In the genomic region with DNA sequence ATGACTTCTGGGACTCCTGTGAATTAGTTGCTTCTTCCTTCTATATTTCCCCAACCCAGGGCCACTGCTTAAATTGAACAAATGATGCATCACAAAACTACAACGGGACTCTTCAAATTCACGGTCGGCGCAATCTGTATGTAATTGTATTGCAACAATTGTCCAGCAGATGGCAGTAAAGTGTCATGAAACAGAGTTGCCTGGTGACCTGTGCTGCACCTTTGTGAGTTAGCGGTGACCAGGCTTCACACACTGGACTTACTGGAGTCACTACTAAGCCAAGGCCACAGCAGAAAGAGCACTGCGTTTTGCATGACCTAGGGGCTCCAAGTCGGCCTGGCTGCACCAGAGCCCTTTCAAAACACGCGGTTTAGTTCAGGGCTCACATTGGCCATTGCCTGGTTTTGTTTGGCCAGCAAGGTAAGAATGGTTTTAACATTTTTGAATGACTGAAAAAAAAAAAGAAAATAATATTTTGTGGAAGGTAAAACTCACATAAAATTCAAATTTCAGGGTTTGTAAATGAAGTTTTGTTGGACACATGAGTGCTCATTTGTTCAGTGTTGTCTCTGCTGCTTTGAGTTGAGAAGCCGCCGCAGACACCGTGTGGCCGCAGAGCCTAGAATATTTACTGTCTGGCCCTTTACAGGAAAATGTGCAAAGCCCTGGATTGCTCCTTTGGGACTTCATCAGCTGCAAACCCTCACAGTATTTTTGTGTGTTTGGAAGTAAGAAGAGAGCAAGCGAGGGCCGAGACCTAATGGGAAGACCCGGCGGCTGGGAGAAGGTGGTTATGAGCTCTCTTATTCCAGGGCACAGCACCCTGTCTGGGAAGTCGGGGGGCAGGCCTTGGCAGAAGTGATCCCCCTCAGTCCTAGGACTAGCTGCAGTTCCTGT, we compare ENCODE assay signal across 8 cellular contexts. TPM values are rescaled to one million over a fixed set of nuclear protein-coding genes. Genes with fewer than 3 reads are reported as not detected.
A peak's percentile ranks its signal among the peaks of the same experiment; 100 is the strongest.
DNase-seq lines count a peak whose midpoint lies in the region; ATAC-seq, FAIRE-seq and TF ChIP-seq lines count a peak whose summit lies in the region.

No MANE protein-coding gene starts in this region.

- CTCF ChIA-PET in AG04449 (lab: Yijun Ruan, JAX): interaction anchor here (0.8 to 6.6 kb wide), 19 partner anchors 8 to 1197 kb away, joined by 3 to 106 read pairs (median 5); a partner anchor contains a TSS
- CTCF ChIA-PET in OCI-LY7 (lab: Charles Lee; ENCODE audit: unreplicated experiment): no interaction called here

- H3K79me2 ChIP-seq in OCI-LY7 (ENCODE audit: insufficient read depth, low read depth, low read length): no peaks in the 10 kb centered on the region

- no peaks in the 10 kb centered on the region for H3K36me3 Mint-ChIP-seq in activated naive CD4-positive, alpha-beta T cell treated with anti-CD3 and anti-CD28 coated beads, Interleukin-2, amount 50 U/mL, for 72 hours
- H3K36me3 Mint-ChIP-seq in progenitor cell of endocrine pancreas (ENCODE audit: insufficient read depth): no peaks in the 10 kb centered on the region

- intact Hi-C loops in OCI-LY7 (cut with micrococcal nuclease; ENCODE audit: unreplicated experiment) (loop anchor here (1.0 to 2.0 kb wide), 3 partner anchors 359 to 1193 kb away; no protein-coding TSS in a partner anchor), head of caudate nucleus (cut with DNase I) (loop anchor here (5.0 kb wide), 1 partner anchor 715 kb away; a partner anchor contains a TSS)

- H3K4me3 Mint-ChIP-seq in progenitor cell of endocrine pancreas (ENCODE audit: low read depth): no peak overlapping the region

- no peaks in the 10 kb centered on the region for H3K4me1 ChIP-seq in OCI-LY7 (ENCODE audit: insufficient read depth, low read length, poor library complexity, severe bottlenecking)

- H3K9me3 Mint-ChIP-seq in activated naive CD4-positive, alpha-beta T cell treated with anti-CD3 and anti-CD28 coated beads, Interleukin-2, amount 50 U/mL, for 72 hours: no peaks in the 10 kb centered on the region
- no peaks in the 10 kb centered on the region for H3K9me3 Mint-ChIP-seq in progenitor cell of endocrine pancreas (ENCODE audit: low read depth)

- POLR2A ChIA-PET in AG04449 (lab: Yijun Ruan, JAX): no interaction called here
- POLR2A ChIA-PET in OCI-LY7 (lab: Charles Lee): no interaction called here

- H3K4me3 ChIP-seq in AG04449 (ENCODE audit: low read depth, low read length): no peak overlapping the region
- H3K4me3 ChIP-seq in OCI-LY7 (ENCODE audit: low read depth, low read length, poor library complexity, severe bottlenecking): no peak overlapping the region

- H3K27ac ChIP-seq in OCI-LY7 (ENCODE audit: low read depth, low read length, poor library complexity, severe bottlenecking): no peak overlapping the region

- H2AFZ ChIP-seq in OCI-LY7 (ENCODE audit: low read length): no peak overlapping the region

- peak; percentile 56 for TF ChIP-seq CTCF in AG04449 (IDR thresholded peaks at IDR 0.05; ENCODE audit: insufficient read depth, low read length, missing control alignments)
- peak; percentile 89 for TF ChIP-seq CTCF in OCI-LY7 (conservative IDR thresholded peaks at IDR 0.05; ENCODE audit: low read length)
- peak; percentile 83 for TF ChIP-seq CTCF in progenitor cell of endocrine pancreas (IDR thresholded peaks at IDR 0.05; ENCODE audit: unreplicated experiment)

- peaks cover 45% of the 10 kb centered on the region for H3K27me3 Mint-ChIP-seq in progenitor cell of endocrine pancreas

- FAIRE-seq in GM12892 (lab: Jason Lieb, UNC): peak; percentile 83

- no peaks in the 10 kb centered on the region for H4K20me1 ChIP-seq in OCI-LY7 (ENCODE audit: insufficient read depth, low read length)

- no peaks in the 10 kb centered on the region for H3K9me3 ChIP-seq in OCI-LY7 (ENCODE audit: low read length)

- no peaks in the 10 kb centered on the region for H3K36me3 ChIP-seq in OCI-LY7 (ENCODE audit: insufficient read depth, low read length)

- ATAC-seq in HG03280 (IDR thresholded peaks at IDR 0.05; ENCODE audit: unreplicated experiment): peak; percentile 74
- peak; percentile 68 to 74 for ATAC-seq in activated naive CD4-positive, alpha-beta T cell treated with anti-CD3 and anti-CD28 coated beads, Interleukin-2, amount 50 U/mL, for 72 hours
- no peak for ATAC-seq in GM18873 (IDR thresholded peaks at IDR 0.05; ENCODE audit: low FRiP score, unreplicated experiment)

- no peaks in the 10 kb centered on the region for H3K9me2 ChIP-seq in OCI-LY7 (ENCODE audit: insufficient read depth, low read length)

- DNase-seq in AG04449 (ENCODE audit: low read depth, low spot score) (no peak), GM12892 (ENCODE audit: insufficient read length) (peak; percentile 44), OCI-LY7 (ENCODE audit: low spot score) (peak; percentile 67), head of caudate nucleus (peak in 25 of 42 donors; percentile 19 to 80 (median 53)), progenitor cell of endocrine pancreas (ENCODE audit: low spot score, unreplicated experiment) (peak; percentile 50)
- peak in 1 of 2 donors; percentile 64 for DNase-seq in activated naive CD4-positive, alpha-beta T cell treated with anti-CD3 and anti-CD28 coated beads, Interleukin-2, amount 50 U/mL, for 72 hours (ENCODE audit: low spot score in 2 of 2)

- no peak overlapping the region for H3K27ac Mint-ChIP-seq in activated naive CD4-positive, alpha-beta T cell treated with anti-CD3 and anti-CD28 coated beads, Interleukin-2, amount 50 U/mL, for 72 hours
- H3K27ac Mint-ChIP-seq in progenitor cell of endocrine pancreas: no peak overlapping the region

- no TSS peak for BruUV-seq in OCI-LY7 (replicated peaks; lab: Mats Ljungman, UMichigan)

- no peak for TF ChIP-seq POLR2A in GM12892 (IDR thresholded peaks at IDR 0.05; ENCODE audit: low read depth, low read length)

- H3K4me2 ChIP-seq in OCI-LY7 (ENCODE audit: low read length): no peak overlapping the region

- no peaks in the 10 kb centered on the region for H3K4me1 Mint-ChIP-seq in progenitor cell of endocrine pancreas (ENCODE audit: low read depth)

RNA-seq across cellular contexts. Expression of a gene that starts 23.2 kb away (rescaled TPM):
- 24.5 TPM for polyA plus RNA-seq in GM12892 (2012; ENCODE audit: missing spikeins)
- not detected in 2 replicates for total RNA-seq in OCI-LY7 (2014; rRNA removed; shearing (Covaris generic))
- total RNA-seq in OCI-LY7 (2022) (not detected in 2 replicates), progenitor cell of endocrine pancreas (52.0 and 57.6 TPM in 2 replicates)
- 10 to 100 TPM in 1 of 2 donors, 1 to 10 TPM in 1; 3.1 to 12.0 TPM for total RNA-seq in activated naive CD4-positive, alpha-beta T cell treated with anti-CD3 and anti-CD28 coated beads, Interleukin-2, amount 50 U/mL, for 72 hours

Comparison
In these comparisons a context has a peak if more than half of its experiments do, and no peak if none do; other contexts are left out.
1. RNA of a gene that starts 23.2 kb away (total RNA-seq): 52.0 to 57.6 TPM in progenitor cell of endocrine pancreas and 3.1 to 12.0 TPM in activated naive CD4-positive, alpha-beta T cell treated with anti-CD3 and anti-CD28 coated beads, Interleukin-2, amount 50 U/mL, for 72 hours; not detected in OCI-LY7; every median in the first group is over 4 times any median in the second.
2. Peak in every context shown above with its lines, with median percentiles within 50 percentile points of each other: CTCF ChIP-seq.